36 cellular contexts compared by ENCODE assay signal in the genomic region with DNA sequence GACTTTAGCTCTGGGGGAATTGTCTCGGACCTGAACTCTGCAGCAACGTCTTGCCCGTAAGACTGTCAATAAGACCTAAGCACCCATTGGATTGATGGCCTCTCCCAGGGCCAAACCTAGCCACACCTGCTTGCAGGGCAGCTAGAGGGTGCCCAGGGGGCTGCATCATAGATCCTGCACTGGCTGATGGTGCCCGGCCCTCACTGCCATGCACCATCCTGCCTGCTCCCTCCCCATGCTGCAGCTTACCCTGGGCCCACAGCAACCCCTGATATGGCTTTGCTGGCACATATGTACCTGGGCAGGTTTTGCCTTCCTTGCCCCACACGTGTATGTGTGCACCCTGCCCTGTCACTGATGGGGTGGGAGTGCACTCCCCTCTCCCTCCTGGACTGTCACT. TPM values are rescaled to one million over a fixed set of nuclear protein-coding genes. Genes with fewer than 3 reads are reported as not detected.
"Had no signal": no experiment of that assay in that cellular context is flagged by ENCODE, and none has a peak within 500 bp of the region (broad histone marks: within the 10 kb centered on the region; RNA-seq: fewer than 3 reads in every experiment).

No MANE protein-coding gene starts in this region.

- DNase-seq: activated B cell treated with CpG ODN at 0.5 μM for 24 hours; activated CD4-positive, alpha-beta memory T cell treated with anti-CD3 and anti-CD28 coated beads for 36 hours; activated CD4-positive, alpha-beta T cell treated with anti-CD3 and anti-CD28 coated beads for 4 hours; activated CD4-positive, alpha-beta T cell treated with anti-CD3 and anti-CD28 coated beads, Interleukin-2, amount 10 ng/mL, durations not matched to agents 24 days and 14 days; activated CD4-positive, alpha-beta T cell treated with anti-CD3 and anti-CD28 coated beads, Interleukin-2, amount 50 U/mL, for 1 hour; activated CD4-positive, alpha-beta T cell treated with anti-CD3 and anti-CD28 coated beads, Interleukin-2, amount 50 U/mL, for 4 hours; activated CD4-positive, CD25-positive, alpha-beta regulatory T cell treated with anti-CD3 and anti-CD28 coated beads, Interleukin-2, amount 50 U/mL, for 72 hours; activated CD8-positive, alpha-beta memory T cell treated with anti-CD3 and anti-CD28 coated beads, Interleukin-2, amount 10 ng/mL, durations not matched to agents 7 days and 5 days; activated CD8-positive, alpha-beta memory T cell treated with anti-CD3 and anti-CD28 coated beads, Interleukin-2, amount 50 U/mL, for 48 hours; activated CD8-positive, alpha-beta T cell treated with anti-CD3 and anti-CD28 coated beads for 36 hours; activated effector memory CD4-positive, alpha-beta T cell treated with Interleukin-2 at 50 U/mL for 16 hours; activated gamma-delta T cell; activated naive CD4-positive, alpha-beta T cell treated with anti-CD3 and anti-CD28 coated beads, Interleukin-2, amount 10 ng/mL, durations not matched to agents 7 days and 5 days; activated naive CD4-positive, alpha-beta T cell treated with Interleukin-2 at 50 U/mL for 16 hours; activated naive CD8-positive, alpha-beta T cell treated with anti-CD3 and anti-CD28 coated beads, Interleukin-2, amount 10 ng/mL, durations not matched to agents 7 days and 5 days; activated naive CD8-positive, alpha-beta T cell treated with anti-CD3 and anti-CD28 coated beads, Interleukin-2, amount 50 U/mL, for 24 hours; activated T-cell treated with anti-CD3 and anti-CD28 coated beads, Interleukin-2, amount 50 U/mL, for 24 hours; activated T-cell treated with anti-CD3 and anti-CD28 coated beads, Interleukin-2, amount 50 U/mL, for 48 hours; amygdala; anterior cingulate cortex; caudate nucleus; cerebellar nuclear complex; T-helper 1 cell; T-helper 2 cell; T-helper 9 cell had no signal

- H3K4me3 Mint-ChIP-seq: activated B cell treated with CpG ODN at 0.5 μM for 24 hours; activated CD4-positive, alpha-beta memory T cell treated with anti-CD3 and anti-CD28 coated beads for 36 hours; activated CD4-positive, alpha-beta T cell treated with anti-CD3 and anti-CD28 coated beads, Interleukin-2, amount 10 ng/mL, durations not matched to agents 24 days and 14 days; activated CD8-positive, alpha-beta memory T cell treated with anti-CD3 and anti-CD28 coated beads, Interleukin-2, amount 10 ng/mL, durations not matched to agents 7 days and 5 days; activated CD8-positive, alpha-beta T cell treated with anti-CD3 and anti-CD28 coated beads for 36 hours; activated naive CD4-positive, alpha-beta T cell treated with anti-CD3 and anti-CD28 coated beads, Interleukin-2, amount 10 ng/mL, durations not matched to agents 7 days and 5 days; activated naive CD4-positive, alpha-beta T cell treated with anti-CD3 and anti-CD28 coated beads, Interleukin-2, amount 50 U/mL, for 24 hours; activated naive CD8-positive, alpha-beta T cell; activated naive CD8-positive, alpha-beta T cell treated with anti-CD3 and anti-CD28 coated beads, Interleukin-2, amount 10 ng/mL, durations not matched to agents 7 days and 5 days; activated naive CD8-positive, alpha-beta T cell treated with anti-CD3 and anti-CD28 coated beads, Interleukin-2, amount 50 U/mL, for 24 hours; activated T-cell treated with anti-CD3 and anti-CD28 coated beads, Interleukin-2, amount 50 U/mL, for 24 hours; brain; central memory CD8-positive, alpha-beta T cell; T-helper 1 cell treated with Interleukin-12 subunit alpha and Interleukin-12 subunit beta and Interleukin-4 antibody, amounts not matched to agents 30 μg/mL and 1 μg/mL, for 36 hours; T-helper 2 cell treated with Interferon-gamma antibody and Interleukin-4, amounts not matched to agents 5 μg/mL and 100 μg/mL, for 36 hours had no signal

- H3K36me3 Mint-ChIP-seq: activated CD4-positive, alpha-beta memory T cell treated with anti-CD3 and anti-CD28 coated beads for 36 hours; activated CD8-positive, alpha-beta memory T cell treated with anti-CD3 and anti-CD28 coated beads, Interleukin-2, amount 10 ng/mL, durations not matched to agents 7 days and 5 days; activated naive CD4-positive, alpha-beta T cell treated with anti-CD3 and anti-CD28 coated beads, Interleukin-2, amount 10 ng/mL, durations not matched to agents 7 days and 5 days; activated naive CD4-positive, alpha-beta T cell treated with anti-CD3 and anti-CD28 coated beads, Interleukin-2, amount 50 U/mL, for 24 hours; activated naive CD8-positive, alpha-beta T cell; activated naive CD8-positive, alpha-beta T cell treated with anti-CD3 and anti-CD28 coated beads, Interleukin-2, amount 10 ng/mL, durations not matched to agents 7 days and 5 days had no signal

- H3K4me1 Mint-ChIP-seq: activated B cell treated with CpG ODN at 0.5 μM for 24 hours; activated CD4-positive, alpha-beta T cell treated with anti-CD3 and anti-CD28 coated beads, Interleukin-2, amount 10 ng/mL, durations not matched to agents 24 days and 14 days; activated CD8-positive, alpha-beta memory T cell treated with anti-CD3 and anti-CD28 coated beads, Interleukin-2, amount 10 ng/mL, durations not matched to agents 7 days and 5 days; activated naive CD4-positive, alpha-beta T cell treated with anti-CD3 and anti-CD28 coated beads, Interleukin-2, amount 10 ng/mL, durations not matched to agents 7 days and 5 days; activated naive CD4-positive, alpha-beta T cell treated with anti-CD3 and anti-CD28 coated beads, Interleukin-2, amount 50 U/mL, for 24 hours; activated naive CD8-positive, alpha-beta T cell treated with anti-CD3 and anti-CD28 coated beads, Interleukin-2, amount 10 ng/mL, durations not matched to agents 7 days and 5 days; activated naive CD8-positive, alpha-beta T cell treated with anti-CD3 and anti-CD28 coated beads, Interleukin-2, amount 50 U/mL, for 24 hours; central memory CD8-positive, alpha-beta T cell had no signal

- H3K27ac ChIP-seq: ascending aorta, cardiac muscle cell, VCaP had no signal

- H3K4me3 ChIP-seq: ascending aorta, cardiac muscle cell had no signal

- H3K27me3 Mint-ChIP-seq: activated B cell treated with CpG ODN at 0.5 μM for 24 hours; activated CD4-positive, alpha-beta memory T cell treated with anti-CD3 and anti-CD28 coated beads for 36 hours; activated CD4-positive, alpha-beta T cell treated with anti-CD3 and anti-CD28 coated beads, Interleukin-2, amount 10 ng/mL, durations not matched to agents 24 days and 14 days; activated CD8-positive, alpha-beta memory T cell treated with anti-CD3 and anti-CD28 coated beads, Interleukin-2, amount 10 ng/mL, durations not matched to agents 7 days and 5 days; activated CD8-positive, alpha-beta T cell treated with anti-CD3 and anti-CD28 coated beads for 36 hours; activated naive CD4-positive, alpha-beta T cell treated with anti-CD3 and anti-CD28 coated beads, Interleukin-2, amount 10 ng/mL, durations not matched to agents 7 days and 5 days; activated naive CD4-positive, alpha-beta T cell treated with anti-CD3 and anti-CD28 coated beads, Interleukin-2, amount 50 U/mL, for 24 hours; activated naive CD8-positive, alpha-beta T cell; activated naive CD8-positive, alpha-beta T cell treated with anti-CD3 and anti-CD28 coated beads, Interleukin-2, amount 10 ng/mL, durations not matched to agents 7 days and 5 days; activated naive CD8-positive, alpha-beta T cell treated with anti-CD3 and anti-CD28 coated beads, Interleukin-2, amount 50 U/mL, for 24 hours; activated T-cell treated with anti-CD3 and anti-CD28 coated beads, Interleukin-2, amount 50 U/mL, for 24 hours; central memory CD8-positive, alpha-beta T cell had no signal

- H3K9me3 Mint-ChIP-seq: activated CD4-positive, alpha-beta T cell treated with anti-CD3 and anti-CD28 coated beads, Interleukin-2, amount 10 ng/mL, durations not matched to agents 24 days and 14 days had no signal

- H3K36me3 ChIP-seq: ascending aorta, cardiac muscle cell had no signal

- H3K27ac Mint-ChIP-seq: activated B cell treated with CpG ODN at 0.5 μM for 24 hours; activated CD4-positive, alpha-beta memory T cell treated with anti-CD3 and anti-CD28 coated beads for 36 hours; activated CD4-positive, alpha-beta T cell treated with anti-CD3 and anti-CD28 coated beads, Interleukin-2, amount 10 ng/mL, durations not matched to agents 24 days and 14 days; activated CD8-positive, alpha-beta memory T cell treated with anti-CD3 and anti-CD28 coated beads, Interleukin-2, amount 10 ng/mL, durations not matched to agents 7 days and 5 days; activated CD8-positive, alpha-beta T cell treated with anti-CD3 and anti-CD28 coated beads for 36 hours; activated naive CD4-positive, alpha-beta T cell treated with anti-CD3 and anti-CD28 coated beads, Interleukin-2, amount 10 ng/mL, durations not matched to agents 7 days and 5 days; activated naive CD4-positive, alpha-beta T cell treated with anti-CD3 and anti-CD28 coated beads, Interleukin-2, amount 50 U/mL, for 24 hours; activated naive CD8-positive, alpha-beta T cell; activated naive CD8-positive, alpha-beta T cell treated with anti-CD3 and anti-CD28 coated beads, Interleukin-2, amount 10 ng/mL, durations not matched to agents 7 days and 5 days; activated naive CD8-positive, alpha-beta T cell treated with anti-CD3 and anti-CD28 coated beads, Interleukin-2, amount 50 U/mL, for 24 hours; activated T-cell treated with anti-CD3 and anti-CD28 coated beads, Interleukin-2, amount 50 U/mL, for 24 hours; activated T-helper 2 cell treated with anti-CD3 and anti-CD28 coated beads, Interferon-gamma antibody, Interleukin-2, Interleukin-4, amounts not matched to agents 10 μg/mL and 5 μg/mL and 100 μg/mL, durations not matched to agents 14 hours and 24 hours and 36 hours; T-helper 1 cell treated with Interleukin-12 subunit alpha and Interleukin-12 subunit beta and Interleukin-4 antibody, amounts not matched to agents 30 μg/mL and 1 μg/mL, for 36 hours; T-helper 2 cell treated with Interferon-gamma antibody and Interleukin-4, amounts not matched to agents 5 μg/mL and 100 μg/mL, for 36 hours had no signal

- ATAC-seq: activated CD8-positive, alpha-beta memory T cell treated with anti-CD3 and anti-CD28 coated beads, Interleukin-2, amount 10 ng/mL, durations not matched to agents 7 days and 5 days; activated CD8-positive, alpha-beta T cell treated with anti-CD3 and anti-CD28 coated beads for 36 hours; activated naive CD8-positive, alpha-beta T cell treated with anti-CD3 and anti-CD28 coated beads, Interleukin-2, amount 50 U/mL, for 24 hours had no signal

- H3K27me3 ChIP-seq: ascending aorta, cardiac muscle cell had no signal

- FAIRE-seq: TTC549 had no signal

RNA-seq across cellular contexts. Expression of a gene that starts 8.9 kb away (rescaled TPM):
- total RNA-seq: activated B cell treated with CpG ODN at 0.5 μM for 24 hours; activated CD4-positive, alpha-beta memory T cell treated with anti-CD3 and anti-CD28 coated beads for 36 hours; activated CD4-positive, alpha-beta T cell treated with anti-CD3 and anti-CD28 coated beads, Interleukin-2, amount 10 ng/mL, durations not matched to agents 24 days and 14 days; activated CD8-positive, alpha-beta memory T cell treated with anti-CD3 and anti-CD28 coated beads, Interleukin-2, amount 10 ng/mL, durations not matched to agents 7 days and 5 days; activated CD8-positive, alpha-beta T cell treated with anti-CD3 and anti-CD28 coated beads for 36 hours; activated naive CD8-positive, alpha-beta T cell treated with anti-CD3 and anti-CD28 coated beads, Interleukin-2, amount 10 ng/mL, durations not matched to agents 7 days and 5 days; activated T-helper 2 cell treated with anti-CD3 and anti-CD28 coated beads, Interferon-gamma antibody, Interleukin-2, Interleukin-4, amounts not matched to agents 10 μg/mL and 5 μg/mL and 100 μg/mL, durations not matched to agents 14 hours and 24 hours and 36 hours; ascending aorta; cardiac muscle cell had no signal
- polyA plus RNA-seq: cardiac muscle cell had no signal

RNA-seq across cellular contexts. Expression of a gene that starts 37.8 kb away (rescaled TPM):
- total RNA-seq: activated B cell treated with CpG ODN at 0.5 μM for 24 hours; activated CD4-positive, alpha-beta memory T cell treated with anti-CD3 and anti-CD28 coated beads for 36 hours; activated CD4-positive, alpha-beta T cell treated with anti-CD3 and anti-CD28 coated beads, Interleukin-2, amount 10 ng/mL, durations not matched to agents 24 days and 14 days; activated CD8-positive, alpha-beta memory T cell treated with anti-CD3 and anti-CD28 coated beads, Interleukin-2, amount 10 ng/mL, durations not matched to agents 7 days and 5 days; activated CD8-positive, alpha-beta T cell treated with anti-CD3 and anti-CD28 coated beads for 36 hours; activated naive CD8-positive, alpha-beta T cell treated with anti-CD3 and anti-CD28 coated beads, Interleukin-2, amount 10 ng/mL, durations not matched to agents 7 days and 5 days; activated T-helper 2 cell treated with anti-CD3 and anti-CD28 coated beads, Interferon-gamma antibody, Interleukin-2, Interleukin-4, amounts not matched to agents 10 μg/mL and 5 μg/mL and 100 μg/mL, durations not matched to agents 14 hours and 24 hours and 36 hours had no signal
